In genomic region chr14:80955434-80955939, GRCh38 we compare ENCODE assay signal across 2 cellular contexts.
TF ChIP-seq lines count a peak whose summit lies in the region.

Gene TSHR (plus strand): TSS chr14:80955621. CDS start chr14:80955681, 60 bp downstream.

TF ChIP-seq in IMR-90, 13 proteins besides CTCF, POLR2A, EP300 and RAD21:
- no peak for TF ChIP-seq SMC3 (IDR thresholded peaks at IDR 0.05; ENCODE audit: low read depth, low read length)
- TF ChIP-seq ELK1 (IDR thresholded peaks at IDR 0.05; ENCODE audit: borderline replicate concordance, low read depth, low read length), result no peak
- TF ChIP-seq RFX5 (IDR thresholded peaks at IDR 0.05; ENCODE audit: low read depth, low read length), result no peak
- no peak for TF ChIP-seq MAFK (IDR thresholded peaks at IDR 0.05; ENCODE audit: low read depth, low read length)
- no peak for TF ChIP-seq BHLHE40 (IDR thresholded peaks at IDR 0.05; ENCODE audit: low read depth, low read length)
- TF ChIP-seq FOS (IDR thresholded peaks at IDR 0.05; ENCODE audit: low read depth, low read length), result no peak
- TF ChIP-seq RCOR1 (IDR thresholded peaks at IDR 0.05; ENCODE audit: insufficient replicate concordance, low read length), result no peak
- no peak for TF ChIP-seq CHD1 (IDR thresholded peaks at IDR 0.05; ENCODE audit: low read depth, low read length)
- no peak for TF ChIP-seq MAZ (IDR thresholded peaks at IDR 0.05; ENCODE audit: borderline replicate concordance, low read depth, low read length)
- no peak for TF ChIP-seq USF2 (IDR thresholded peaks at IDR 0.05; ENCODE audit: low read depth, low read length)
- TF ChIP-seq CEBPB (IDR thresholded peaks at IDR 0.05; ENCODE audit: low read depth, low read length), result no peak
- TF ChIP-seq MXI1 (IDR thresholded peaks at IDR 0.05; ENCODE audit: borderline replicate concordance, low read depth, low read length), result no peak
- no peak for TF ChIP-seq NFE2L2 (IDR thresholded peaks at IDR 0.05; ENCODE audit: low read depth, low read length)

TF ChIP-seq in K562, 482 proteins besides CTCF, POLR2A, EP300 and RAD21:
- TF ChIP-seq DACH1 (IDR thresholded peaks at IDR 0.05; ENCODE audit: partially characterized antibody), result no peak
- TF ChIP-seq ZNF655 (CRISPR knock-in tag; IDR thresholded peaks at IDR 0.05), result no peak
- TF ChIP-seq ZNF717 (CRISPR knock-in tag; IDR thresholded peaks at IDR 0.05), result no peak
- no peak for TF ChIP-seq POLR2AphosphoS5 (IDR thresholded peaks at IDR 0.05; ENCODE audit: control insufficient read depth, insufficient read depth, low read depth, low read length)
- no peak for TF ChIP-seq PRPF4 (IDR thresholded peaks at IDR 0.05; ENCODE audit: insufficient read depth, low read depth, low read length, poor library complexity, severe bottlenecking)
